ENCODE assay signal across 8 cellular contexts in genomic region chr16:24834459-24835335, GRCh38. TPM values are rescaled to one million over a fixed set of nuclear protein-coding genes. Genes with fewer than 3 reads are reported as not detected.
DNase-seq lines count a peak whose midpoint lies in the region; ATAC-seq and TF ChIP-seq lines count a peak whose summit lies in the region.

No MANE protein-coding gene starts in this region.

- no peaks in the 10 kb centered on the region for H4K20me1 ChIP-seq in OCI-LY1 (ENCODE audit: insufficient read depth, low read length)

- no peak overlapping the region for H3K9ac ChIP-seq in OCI-LY1 (ENCODE audit: low read length)

- H3K4me2 ChIP-seq in OCI-LY1 (ENCODE audit: low read length): no peak overlapping the region

- intact Hi-C loops in esophagus squamous epithelium (cut with DNase I): no loop called here

- in situ Hi-C loops in ACHN (cut with HindIII; ENCODE audit: low pct_ligation_motif_present, low pct_unique_long_range_greater_than_20kb, low sequenced_read_pairs): no loop called here

- DNase-seq in ACHN: peak; percentile 67
- no peak for DNase-seq in esophagus squamous epithelium (lab: John Stamatoyannopoulos, UW)
- DNase-seq in putamen (ENCODE audit: low spot score): peak; percentile 52
- no peak for DNase-seq in activated T-cell treated with anti-CD3 and anti-CD28 coated beads for 4 hours

- H3K27ac ChIP-seq in OCI-LY1 (ENCODE audit: low read depth, low read length, poor library complexity, severe bottlenecking): no peak overlapping the region
- no peak overlapping the region for H3K27ac ChIP-seq in esophagus squamous epithelium

- ATAC-seq in GM18505 (IDR thresholded peaks at IDR 0.05; ENCODE audit: unreplicated experiment) (no peak), HG03139 (IDR thresholded peaks at IDR 0.05; ENCODE audit: unreplicated experiment) (no peak)

- H3K9me3 ChIP-seq in OCI-LY1 (ENCODE audit: low read length) (no peaks in the 10 kb centered on the region), esophagus squamous epithelium (no peaks in the 10 kb centered on the region)

- no peak overlapping the region for H3K4me3 ChIP-seq in OCI-LY1 (ENCODE audit: low read depth, low read length, poor library complexity, severe bottlenecking)
- H3K4me3 ChIP-seq in esophagus squamous epithelium: no peak overlapping the region

- WGBS in esophagus squamous epithelium, 2 donors: 63 to 74% methylated on average over 7 of the region's 7 CpGs

- H3F3A ChIP-seq in OCI-LY1 (ENCODE audit: insufficient read depth, low read length): no peaks in the 10 kb centered on the region

- TF ChIP-seq CTCF in GM12872 (IDR thresholded peaks at IDR 0.05; ENCODE audit: insufficient read depth, low read depth, low read length) (peak; percentile 66), OCI-LY1 (IDR thresholded peaks at IDR 0.05; ENCODE audit: low read length) (peak; percentile 30; the same call in 1 of the 2 replicates), esophagus squamous epithelium (IDR thresholded peaks at IDR 0.05) (peak in 5 of 6 experiments; percentile 25 to 65 (median 38))

- no peak for TF ChIP-seq POLR2A in esophagus squamous epithelium (IDR thresholded peaks at IDR 0.05)
- no peak for TF ChIP-seq POLR2A in GM18505 (IDR thresholded peaks at IDR 0.05; ENCODE audit: borderline replicate concordance, extremely low read depth, insufficient read depth, insufficient read length)

- no peaks in the 10 kb centered on the region for H3K36me3 ChIP-seq in OCI-LY1 (ENCODE audit: insufficient read depth, low read length)
- H3K36me3 ChIP-seq in esophagus squamous epithelium: no peaks in the 10 kb centered on the region

- no peaks in the 10 kb centered on the region for H3K79me2 ChIP-seq in OCI-LY1 (ENCODE audit: insufficient read depth, low read length)

- no peaks in the 10 kb centered on the region for H3K27me3 ChIP-seq in OCI-LY1 (ENCODE audit: insufficient read depth, low read length)
- H3K27me3 ChIP-seq in esophagus squamous epithelium: no peaks in the 10 kb centered on the region

- no peaks in the 10 kb centered on the region for H3K4me1 ChIP-seq in OCI-LY1 (ENCODE audit: insufficient read depth, low read length, severe bottlenecking)
- peaks cover 0 to 17% (median 13%) of the 10 kb centered on the region in 3 donors for H3K4me1 ChIP-seq in esophagus squamous epithelium

- no peaks in the 10 kb centered on the region for H3K9me2 ChIP-seq in OCI-LY1 (ENCODE audit: low read depth, low read length)

- no peak overlapping the region for H2AFZ ChIP-seq in OCI-LY1 (ENCODE audit: low read length)

RNA-seq across cellular contexts. Expression of gene SLC5A11, which starts 11.1 kb away (rescaled TPM):
- total RNA-seq in esophagus squamous epithelium: 1 to 10 TPM in 1 of 4 donors, not detected in 3; 1.1 TPM

Comparison
In these comparisons a context has a peak if more than half of its experiments do, and no peak if none do; other contexts are left out.
1. DNase-seq: peak in ACHN (single experiment) and putamen (single experiment); none in esophagus squamous epithelium (single experiment) and activated T-cell treated with anti-CD3 and anti-CD28 coated beads for 4 hours (single experiment).
2. Peak in every context shown above with its lines, with median percentiles within 50 percentile points of each other: CTCF ChIP-seq.